8 cellular contexts compared by ENCODE assay signal in genomic region chr11:72969894-72970335, GRCh38.
DNase-seq lines count a peak whose midpoint lies in the region; ATAC-seq and TF ChIP-seq lines count a peak whose summit lies in the region.

No MANE protein-coding gene starts in this region.

- H3K9me3 ChIP-seq in psoas muscle, result no peaks in the 10 kb centered on the region

- CTCF ChIA-PET in activated CD4-positive, alpha-beta memory T cell treated with anti-CD3 and anti-CD28 coated beads for 36 hours (lab: Charles Lee), result no interaction called here

- H2AK5ac ChIP-seq in mesendoderm (ENCODE audit: low read length), result no peak overlapping the region

- no peak overlapping the region for H4K8ac ChIP-seq in mesendoderm (ENCODE audit: low read depth, low read length)

- no peak for DNase-seq in activated T-cell treated with anti-CD3 and anti-CD28 coated beads, Interleukin-2, amount 50 U/mL, for 24 hours
- DNase-seq in activated T-cell treated with anti-CD3 and anti-CD28 coated beads for 4 hours (no peak), psoas muscle (no peak), DMS53 treated with DMSO at 0.1 percent for 48 hours (lab: John Stamatoyannopoulos, UW; ENCODE audit: unreplicated experiment) (no peak), mesendoderm (no peak), NCI-H1436 treated with DMSO at 0.1 percent for 48 hours (lab: John Stamatoyannopoulos, UW) (no peak)
- no peak for DNase-seq in activated CD4-positive, alpha-beta memory T cell treated with anti-CD3 and anti-CD28 coated beads for 36 hours

- H3K36me3 Mint-ChIP-seq in activated T-cell treated with anti-CD3 and anti-CD28 coated beads, Interleukin-2, amount 50 U/mL, for 24 hours (ENCODE audit: low read depth), result peaks cover 38% of the 10 kb centered on the region
- H3K36me3 Mint-ChIP-seq in activated CD4-positive, alpha-beta memory T cell treated with anti-CD3 and anti-CD28 coated beads for 36 hours, result peaks cover 12% of the 10 kb centered on the region

- H3K27ac Mint-ChIP-seq in activated T-cell treated with anti-CD3 and anti-CD28 coated beads, Interleukin-2, amount 50 U/mL, for 24 hours, result peak overlapping the region; percentile 89
- peak overlapping the region; percentile 24 for H3K27ac Mint-ChIP-seq in activated CD4-positive, alpha-beta memory T cell treated with anti-CD3 and anti-CD28 coated beads for 36 hours

- no peak overlapping the region for H2BK5ac ChIP-seq in mesendoderm (ENCODE audit: low read length)

- no peaks in the 10 kb centered on the region for H3K79me2 ChIP-seq in mesendoderm (ENCODE audit: control insufficient read depth, insufficient read depth, low read length)

- POLR2A ChIA-PET in activated CD4-positive, alpha-beta memory T cell treated with anti-CD3 and anti-CD28 coated beads for 36 hours (lab: Charles Lee), result interaction anchor here (1.3 kb wide), 1 partner anchor 14 kb away, joined by 4 read pairs; no protein-coding TSS in a partner anchor

- no peak overlapping the region for H2BK15ac ChIP-seq in mesendoderm (replicated peaks; ENCODE audit: low read depth)

- no peak overlapping the region for H3K4ac ChIP-seq in mesendoderm (ENCODE audit: low read depth, low read length)

- H3K4me1 ChIP-seq in psoas muscle (peaks cover 20% of the 10 kb centered on the region), mesendoderm (ENCODE audit: control insufficient read depth, low read depth, low read length) (no peaks in the 10 kb centered on the region)

- H3K4me1 Mint-ChIP-seq in activated T-cell treated with anti-CD3 and anti-CD28 coated beads, Interleukin-2, amount 50 U/mL, for 24 hours (ENCODE audit: low read depth), result peaks cover 55% of the 10 kb centered on the region
- peaks cover 45% of the 10 kb centered on the region for H3K4me1 Mint-ChIP-seq in activated CD4-positive, alpha-beta memory T cell treated with anti-CD3 and anti-CD28 coated beads for 36 hours (ENCODE audit: low read depth)

- H3K36me3 ChIP-seq in psoas muscle (ENCODE audit: insufficient read depth in 1 of 2, low read depth in 1 of 2), result no peaks in the 10 kb centered on the region
- no peaks in the 10 kb centered on the region for H3K36me3 ChIP-seq in mesendoderm (ENCODE audit: control insufficient read depth, insufficient read depth, low read length)

- H3K27ac ChIP-seq in psoas muscle (no peak overlapping the region), mesendoderm (ENCODE audit: low read depth, low read length) (no peak overlapping the region)

- no peaks in the 10 kb centered on the region for H3K27me3 ChIP-seq in psoas muscle (ENCODE audit: insufficient read depth in 3 of 3, low read length in 2 of 3)
- H3K27me3 ChIP-seq in mesendoderm (ENCODE audit: insufficient read depth, low read length, poor library complexity), result no peaks in the 10 kb centered on the region

- no peak overlapping the region for H3K18ac ChIP-seq in mesendoderm (ENCODE audit: low read length)

- H3K4me2 ChIP-seq in mesendoderm (ENCODE audit: low read length), result no peak overlapping the region

- no peak for TF ChIP-seq CTCF in psoas muscle (IDR thresholded peaks at IDR 0.05)

- H4K5ac ChIP-seq in mesendoderm (ENCODE audit: low read length), result no peak overlapping the region

- no peak overlapping the region for H3K9ac ChIP-seq in mesendoderm (ENCODE audit: low read length)

- no peak overlapping the region for H3K23ac ChIP-seq in mesendoderm (ENCODE audit: low read length)

- no peaks in the 10 kb centered on the region for H3K9me3 Mint-ChIP-seq in activated T-cell treated with anti-CD3 and anti-CD28 coated beads, Interleukin-2, amount 50 U/mL, for 24 hours
- peaks cover 3% of the 10 kb centered on the region for H3K9me3 Mint-ChIP-seq in activated CD4-positive, alpha-beta memory T cell treated with anti-CD3 and anti-CD28 coated beads for 36 hours

- ATAC-seq in HG03139 (IDR thresholded peaks at IDR 0.05; ENCODE audit: unreplicated experiment) (peak; percentile 63), psoas muscle (peak; percentile 79 to 86 (median 82))

- peak overlapping the region; percentile 3 for H3K4me3 Mint-ChIP-seq in activated T-cell treated with anti-CD3 and anti-CD28 coated beads, Interleukin-2, amount 50 U/mL, for 24 hours
- H3K4me3 Mint-ChIP-seq in activated CD4-positive, alpha-beta memory T cell treated with anti-CD3 and anti-CD28 coated beads for 36 hours, result no peak overlapping the region

- H3K56ac ChIP-seq in mesendoderm (ENCODE audit: low read length), result no peak overlapping the region

- intact Hi-C loops in activated CD4-positive, alpha-beta memory T cell treated with anti-CD3 and anti-CD28 coated beads for 36 hours (cut with micrococcal nuclease), result loop anchor here (1.0 to 2.0 kb wide), 2 partner anchors 64 to 173 kb away; partner anchors contain the start of gene FCHSD2
- intact Hi-C loops in psoas muscle (cut with DNase I), result no loop called here

- no peaks in the 10 kb centered on the region for H3K27me3 Mint-ChIP-seq in activated T-cell treated with anti-CD3 and anti-CD28 coated beads, Interleukin-2, amount 50 U/mL, for 24 hours
- no peaks in the 10 kb centered on the region for H3K27me3 Mint-ChIP-seq in activated CD4-positive, alpha-beta memory T cell treated with anti-CD3 and anti-CD28 coated beads for 36 hours

- no peak overlapping the region for H2BK120ac ChIP-seq in mesendoderm (ENCODE audit: low read depth, low read length)

- H3K4me3 ChIP-seq in psoas muscle, result no peak overlapping the region
- no peak overlapping the region for H3K4me3 ChIP-seq in mesendoderm (ENCODE audit: low read length)

- H3K79me1 ChIP-seq in mesendoderm (ENCODE audit: low read length), result no peaks in the 10 kb centered on the region
